In the genomic region with DNA sequence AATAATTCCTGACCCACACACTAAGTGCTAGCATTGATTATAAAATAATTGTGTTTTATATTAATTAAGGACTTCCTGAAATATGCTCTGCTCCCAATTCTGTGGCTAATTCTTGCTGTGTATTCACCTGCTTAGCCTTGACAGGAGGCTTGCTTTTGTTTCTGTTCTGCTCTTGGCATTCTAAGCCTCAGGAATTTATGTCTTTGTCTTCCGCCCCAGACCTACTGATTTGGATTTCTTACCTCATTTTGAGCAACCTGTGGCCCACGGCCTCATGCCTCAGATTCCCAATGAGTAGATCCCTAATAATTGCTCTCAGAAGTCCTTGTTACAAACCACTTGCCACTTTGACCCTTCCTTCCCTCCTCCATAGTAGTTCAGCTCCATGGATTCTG, we compare ENCODE assay signal across 2 cellular contexts. TPM values are rescaled to one million over a fixed set of nuclear protein-coding genes. Genes with fewer than 3 reads are reported as not detected.
"Had no signal": no experiment of that assay in that cellular context is flagged by ENCODE, and none has a peak within 500 bp of the region (broad histone marks: within the 10 kb centered on the region; RNA-seq: fewer than 3 reads in every experiment).

No MANE protein-coding gene starts in this region.

RNA-seq across cellular contexts. Expression of gene CTAGE6, which starts 40.4 kb away (rescaled TPM):
- total RNA-seq: G401, GM12878 had no signal
